16 cellular contexts compared by ENCODE assay signal in the genomic region with DNA sequence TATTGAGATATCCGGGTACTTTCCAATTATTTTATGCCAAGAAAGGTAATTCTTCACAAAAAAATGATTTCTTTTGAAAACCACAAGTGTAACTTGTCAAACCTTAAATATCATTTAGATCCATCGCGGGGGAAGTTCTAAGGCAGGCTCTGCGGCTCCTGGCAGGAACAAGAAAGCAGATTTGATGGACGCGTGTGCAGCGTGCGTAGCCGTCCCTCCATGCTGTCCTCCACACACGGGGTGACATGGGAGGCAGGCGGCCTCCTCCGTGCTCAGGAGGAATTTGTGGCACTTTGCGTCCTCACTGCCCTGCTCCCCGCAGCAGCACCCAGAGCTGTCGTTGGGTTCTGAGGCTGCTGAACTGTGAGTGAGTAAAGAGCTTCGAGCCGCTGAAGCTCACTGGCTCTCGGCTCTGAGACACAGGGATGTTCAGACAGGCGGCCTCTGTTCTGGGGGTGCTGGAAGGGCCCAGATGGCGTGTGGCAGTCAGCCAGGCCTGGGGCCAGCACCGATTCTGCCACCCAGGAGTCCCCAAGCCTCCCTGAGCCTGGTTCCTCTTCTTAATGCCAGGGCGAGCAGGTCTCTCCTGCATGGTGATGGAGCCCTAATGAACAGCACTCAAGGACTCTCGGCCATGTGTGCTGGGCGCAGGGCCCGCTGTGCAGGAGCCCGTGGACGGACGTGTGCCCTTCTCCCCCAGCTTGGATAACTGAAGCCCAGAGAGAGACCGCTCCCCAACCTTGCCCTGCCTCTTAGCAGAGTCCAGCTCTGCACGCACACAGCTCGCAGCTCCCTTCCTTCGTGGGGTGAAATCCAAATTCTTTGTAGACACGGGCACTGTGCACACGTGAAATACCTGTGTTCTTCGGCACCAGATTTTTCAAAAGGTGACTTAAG.
DNase-seq lines count a peak whose midpoint lies in the region; ATAC-seq and TF ChIP-seq lines count a peak whose summit lies in the region.
"Had no signal": no experiment of that assay in that cellular context is flagged by ENCODE, and none has a peak within 500 bp of the region (broad histone marks: within the 10 kb centered on the region; RNA-seq: fewer than 3 reads in every experiment).

No MANE protein-coding gene starts in this region.

- intact Hi-C loops in cardiac septum (cut with DNase I) (no loop called here), left cardiac atrium (cut with DNase I) (no loop called here), mammary epithelial cell (cut with micrococcal nuclease) (no loop called here)

- peaks cover 9% of the 10 kb centered on the region for H3K4me1 ChIP-seq in mammary epithelial cell (ENCODE audit: insufficient read depth, low read length)
- H3K4me1 ChIP-seq: left ventricle myocardium inferior, pancreas, tibial artery had no signal

- DNase-seq in cardiac septum (ENCODE audit: low spot score) (peak; percentile 47), left cardiac atrium (no peak), mammary epithelial cell (no peak), SHP77 (lab: John Stamatoyannopoulos, UW) (no peak), NCI-H2171 (lab: John Stamatoyannopoulos, UW) (no peak), type B pancreatic cell (ENCODE audit: extremely low spot score, unreplicated experiment) (no peak)
- peak; percentile 31 for DNase-seq in stimulated activated naive CD8-positive, alpha-beta T cell treated with anti-CD3 and anti-CD28 coated beads, Interleukin-15, Interleukin-2, amounts not matched to agents 100 U/mL and 50 U/mL, for 24 hours
- DNase-seq: foreskin melanocyte, left ventricle myocardium inferior, NCI-H1436 treated with DMSO at 0.1 percent for 48 hours, NCI-H446 treated with DMSO at 0.1 percent for 48 hours, tibial artery, WERI-Rb-1 had no signal

- H3K27me3 ChIP-seq in mammary epithelial cell (ENCODE audit: insufficient read depth, low read length), result peaks cover 2% of the 10 kb centered on the region

- no peak overlapping the region for H3K27ac ChIP-seq in mammary epithelial cell (ENCODE audit: insufficient read depth, low read depth, low read length)
- H3K27ac ChIP-seq: left ventricle myocardium inferior, pancreas, tibial artery, WERI-Rb-1 had no signal

- no peaks in the 10 kb centered on the region for H4K20me1 ChIP-seq in mammary epithelial cell (ENCODE audit: insufficient read depth, low read length)

- H3K36me3 ChIP-seq in mammary epithelial cell (ENCODE audit: insufficient read depth, low read length), result no peaks in the 10 kb centered on the region
- H3K36me3 ChIP-seq: left ventricle myocardium inferior, pancreas, tibial artery, WERI-Rb-1 had no signal

- no TSS peak for BruUV-seq in mammary epithelial cell (replicated peaks; lab: Mats Ljungman, UMichigan)

- TF ChIP-seq CTCF in mammary epithelial cell (conservative IDR thresholded peaks at IDR 0.05 in 1 of 2, IDR thresholded peaks at IDR 0.05 in 1 of 2; ENCODE audit: extremely low read depth in 1 of 2, insufficient read depth in 1 of 2, low read depth in 1 of 2, low read length in 2 of 2), result no peak
- no peak for TF ChIP-seq CTCF in type B pancreatic cell (conservative IDR thresholded peaks at IDR 0.05)

- dilution Hi-C loops in mammary epithelial cell (cut with HindIII; ENCODE audit: low sequenced_read_pairs), result no loop called here

- no peak overlapping the region for H3K27ac Mint-ChIP-seq in type B pancreatic cell
- H3K27ac Mint-ChIP-seq: GM23338 had no signal

- H3K9me3 ChIP-seq in mammary epithelial cell (replicated peaks; ENCODE audit: insufficient read depth, low read length), result no peaks in the 10 kb centered on the region
- H3K9me3 ChIP-seq: left ventricle myocardium inferior, pancreas, tibial artery had no signal

- no peaks in the 10 kb centered on the region for H3K79me2 ChIP-seq in mammary epithelial cell (ENCODE audit: insufficient read depth, low read length)

- no peaks in the 10 kb centered on the region for H3K36me3 Mint-ChIP-seq in type B pancreatic cell

- in situ Hi-C loops in mammary epithelial cell (cut with MboI; ENCODE audit: low sequenced_read_pairs in 2 of 2), result no loop called here

- peaks cover 8% of the 10 kb centered on the region for H3K27me3 Mint-ChIP-seq in type B pancreatic cell

- ATAC-seq in left cardiac atrium (no peak), SK-N-SH treated with all-trans-retinoic acid at 6 μM for 48 hours (peak; percentile 35; the same call in 2 of the 3 replicates)
- peak; percentile 47 for ATAC-seq in stimulated activated naive CD8-positive, alpha-beta T cell treated with anti-CD3 and anti-CD28 coated beads, Interleukin-15, Interleukin-2, amounts not matched to agents 100 U/mL and 50 U/mL, for 24 hours
- ATAC-seq: GM23338, pancreas had no signal

- H2AFZ ChIP-seq in mammary epithelial cell (ENCODE audit: low read depth, low read length), result peak overlapping the region; percentile 41
- H2AFZ ChIP-seq: GM23338 had no signal

- WGBS in mammary epithelial cell (ENCODE audit: low coverage, missing lambda C conversion rate), result 14% methylated on average over 34 of the region's 35 CpGs

- no peak overlapping the region for H3K9ac ChIP-seq in mammary epithelial cell (ENCODE audit: insufficient read depth, low read length)

- peak overlapping the region; percentile 38 for H3K4me2 ChIP-seq in mammary epithelial cell (ENCODE audit: insufficient read depth, low read depth, low read length)
- H3K4me2 ChIP-seq: GM23338 had no signal

- no peaks in the 10 kb centered on the region for H3K4me1 Mint-ChIP-seq in type B pancreatic cell (ENCODE audit: unreplicated experiment)
- H3K4me1 Mint-ChIP-seq: GM23338 had no signal

- H3K4me3 Mint-ChIP-seq in type B pancreatic cell, result no peak overlapping the region
- H3K4me3 Mint-ChIP-seq: GM23338 had no signal

- H3K4me3 ChIP-seq in mammary epithelial cell (replicated peaks in 1 of 3; ENCODE audit: insufficient read depth in 1 of 3, low read depth in 2 of 3, low read length in 3 of 3), result no peak overlapping the region
- H3K4me3 ChIP-seq: GM23338, left ventricle myocardium inferior, pancreas, tibial artery had no signal

- no peaks in the 10 kb centered on the region for H3K9me3 Mint-ChIP-seq in type B pancreatic cell
- H3K9me3 Mint-ChIP-seq: GM23338 had no signal

- CTCF ChIA-PET in mammary epithelial cell (lab: Charles Lee; ENCODE audit: low non-redundant PET), result no interaction called here

TF ChIP-seq in SK-N-SH treated with all-trans-retinoic acid at 6 μM for 48 hours, 23 proteins besides CTCF, POLR2A, EP300 and RAD21 (continues in another document):
- TF ChIP-seq BACH2 (CRISPR knock-in tag; IDR thresholded peaks at IDR 0.05; ENCODE audit: borderline replicate concordance) (no peak), TOX (CRISPR knock-in tag; IDR thresholded peaks at IDR 0.05; ENCODE audit: borderline replicate concordance) (no peak), POU6F1 (CRISPR knock-in tag; IDR thresholded peaks at IDR 0.05; ENCODE audit: borderline replicate concordance, low read depth) (no peak), ESRRG (CRISPR knock-in tag; IDR thresholded peaks at IDR 0.05) (no peak), ZC3H10 (CRISPR knock-in tag; IDR thresholded peaks at IDR 0.05) (no peak), ZNF565 (CRISPR knock-in tag; conservative IDR thresholded peaks at IDR 0.05; ENCODE audit: low read depth) (no peak), CSRNP3 (CRISPR knock-in tag; IDR thresholded peaks at IDR 0.05) (no peak), RARB (CRISPR knock-in tag; IDR thresholded peaks at IDR 0.05) (no peak), SNAI2 (CRISPR knock-in tag; IDR thresholded peaks at IDR 0.05) (no peak), ZFP3 (CRISPR knock-in tag; IDR thresholded peaks at IDR 0.05) (no peak), OSR1 (CRISPR knock-in tag; IDR thresholded peaks at IDR 0.05) (no peak), ZNF70 (CRISPR knock-in tag; IDR thresholded peaks at IDR 0.05) (no peak)
- TF ChIP-seq, protein P1, sequence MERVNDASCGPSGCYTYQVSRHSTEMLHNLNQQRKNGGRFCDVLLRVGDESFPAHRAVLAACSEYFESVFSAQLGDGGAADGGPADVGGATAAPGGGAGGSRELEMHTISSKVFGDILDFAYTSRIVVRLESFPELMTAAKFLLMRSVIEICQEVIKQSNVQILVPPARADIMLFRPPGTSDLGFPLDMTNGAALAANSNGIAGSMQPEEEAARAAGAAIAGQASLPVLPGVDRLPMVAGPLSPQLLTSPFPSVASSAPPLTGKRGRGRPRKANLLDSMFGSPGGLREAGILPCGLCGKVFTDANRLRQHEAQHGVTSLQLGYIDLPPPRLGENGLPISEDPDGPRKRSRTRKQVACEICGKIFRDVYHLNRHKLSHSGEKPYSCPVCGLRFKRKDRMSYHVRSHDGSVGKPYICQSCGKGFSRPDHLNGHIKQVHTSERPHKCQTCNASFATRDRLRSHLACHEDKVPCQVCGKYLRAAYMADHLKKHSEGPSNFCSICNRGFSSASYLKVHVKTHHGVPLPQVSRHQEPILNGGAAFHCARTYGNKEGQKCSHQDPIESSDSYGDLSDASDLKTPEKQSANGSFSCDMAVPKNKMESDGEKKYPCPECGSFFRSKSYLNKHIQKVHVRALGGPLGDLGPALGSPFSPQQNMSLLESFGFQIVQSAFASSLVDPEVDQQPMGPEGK (CRISPR knock-in tag; IDR thresholded peaks at IDR 0.05; ENCODE audit: borderline replicate concordance), result no peak

Comparison
In these comparisons a context has a peak if more than half of its experiments do, and no peak if none do; other contexts are left out.
1. DNase-seq: peak in cardiac septum (single experiment) and stimulated activated naive CD8-positive, alpha-beta T cell treated with anti-CD3 and anti-CD28 coated beads, Interleukin-15, Interleukin-2, amounts not matched to agents 100 U/mL and 50 U/mL, for 24 hours (single experiment); none in left cardiac atrium (single experiment), mammary epithelial cell (single experiment), SHP77 (0 of 2), NCI-H2171 (single experiment) and type B pancreatic cell (single experiment).
2. ATAC-seq: peak in SK-N-SH treated with all-trans-retinoic acid at 6 μM for 48 hours (single experiment) and stimulated activated naive CD8-positive, alpha-beta T cell treated with anti-CD3 and anti-CD28 coated beads, Interleukin-15, Interleukin-2, amounts not matched to agents 100 U/mL and 50 U/mL, for 24 hours (single experiment); none in left cardiac atrium (0 of 2).